Comparison of ENCODE assay signal across 8 cellular contexts in the genomic region with DNA sequence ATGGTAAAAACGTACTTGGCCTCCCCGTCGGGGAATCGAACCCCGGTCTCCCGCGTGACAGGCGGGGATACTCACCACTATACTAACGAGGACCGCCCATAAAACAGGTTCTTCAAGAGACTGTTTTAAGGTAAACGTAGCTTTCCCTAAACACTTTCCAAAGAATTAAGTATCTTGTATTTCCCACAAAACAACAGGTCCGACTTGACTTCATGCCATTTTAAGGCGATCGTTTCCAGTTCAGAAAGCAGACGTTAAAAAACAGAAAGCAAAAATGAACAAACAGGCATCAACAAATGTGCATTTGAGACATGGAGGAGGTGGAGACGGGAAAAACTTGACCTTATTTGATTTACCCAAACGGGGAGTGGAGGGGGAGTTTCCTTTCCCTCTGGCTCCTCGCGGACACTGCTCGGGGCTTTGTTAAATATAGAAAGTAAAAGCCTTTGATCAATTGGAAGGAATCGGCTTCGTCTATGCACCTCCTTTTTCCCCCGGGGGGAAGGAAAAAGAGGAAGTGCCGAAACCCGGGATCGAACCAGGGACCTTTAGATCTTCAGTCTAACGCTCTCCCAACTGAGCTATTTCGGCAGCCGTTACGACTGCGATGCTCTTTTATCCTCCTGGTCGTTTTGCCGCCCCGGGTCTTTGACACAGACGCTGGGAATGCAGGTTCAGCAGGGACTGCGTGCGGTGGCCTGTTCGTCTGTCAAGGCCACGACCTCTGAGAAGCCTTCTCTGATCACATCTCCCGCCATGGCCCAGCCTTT. TPM values are rescaled to one million over a fixed set of nuclear protein-coding genes. Genes with fewer than 3 reads are reported as not detected.
A peak's percentile ranks its signal among the peaks of the same experiment; 100 is the strongest.
DNase-seq lines count a peak whose midpoint lies in the region; ATAC-seq and TF ChIP-seq lines count a peak whose summit lies in the region.

No MANE protein-coding gene starts in this region.

- no peaks in the 10 kb centered on the region for H3K36me3 ChIP-seq in CD4-positive, alpha-beta memory T cell (ENCODE audit: insufficient read depth, low read length)
- H3K36me3 ChIP-seq in osteoblast (ENCODE audit: insufficient read depth, low read length), result no peaks in the 10 kb centered on the region
- H3K36me3 ChIP-seq in thyroid gland, result no peaks in the 10 kb centered on the region

- TF ChIP-seq CTCF in foreskin keratinocyte (conservative IDR thresholded peaks at IDR 0.05), result no peak
- TF ChIP-seq CTCF in osteoblast (IDR thresholded peaks at IDR 0.05; ENCODE audit: extremely low read depth, low read depth, low read length), result no peak
- no peak for TF ChIP-seq CTCF in thyroid gland (IDR thresholded peaks at IDR 0.05)

- CTCF ChIA-PET in CD4-positive, alpha-beta memory T cell (lab: Charles Lee; ENCODE audit: partially characterized antibody), result interaction anchor here (1.1 to 30.2 kb wide), 6 partner anchors 10 to 21 kb away, joined by 3 to 898 read pairs (median 16); partner anchors contain the start of gene UBC

- peak overlapping the region; percentile 99 for H3K4me2 ChIP-seq in osteoblast (ENCODE audit: insufficient read depth, low read length)

- peak overlapping the region; percentile 70 to 95 for H3K4me3 ChIP-seq in CD4-positive, alpha-beta memory T cell (ENCODE audit: low read length in 2 of 2)
- peak overlapping the region; percentile 96 for H3K4me3 ChIP-seq in osteoblast (ENCODE audit: insufficient read depth, low read length)
- H3K4me3 ChIP-seq in thyroid gland (replicated peaks in 1 of 3), result peak overlapping the region in 2 of 3 donors; percentile 4 to 51

- no peaks in the 10 kb centered on the region for H4K20me1 ChIP-seq in osteoblast (ENCODE audit: insufficient read depth, low read length)

- H3K79me2 ChIP-seq in osteoblast (ENCODE audit: insufficient read depth, low read length), result no peaks in the 10 kb centered on the region

- peaks cover 21% of the 10 kb centered on the region for H3K4me1 ChIP-seq in CD4-positive, alpha-beta memory T cell (ENCODE audit: insufficient read depth, low read length)
- H3K4me1 ChIP-seq in foreskin keratinocyte (peaks cover 19% of the 10 kb centered on the region), osteoblast (ENCODE audit: insufficient read depth, low read length) (peaks cover 12% of the 10 kb centered on the region), thyroid gland (peaks cover 0 to 13% of the 10 kb centered on the region in 2 donors)

- TF ChIP-seq POLR2A in thyroid gland (IDR thresholded peaks at IDR 0.05), result no peak

- H3K4me3 Mint-ChIP-seq in CD4-positive, alpha-beta memory T cell, result peak overlapping the region; percentile 88 to 97 (median 95)
- H3K4me3 Mint-ChIP-seq in activated T-helper 1 cell treated with anti-CD3 and anti-CD28 coated beads, Interleukin-12 subunit alpha, Interleukin-12 subunit beta, Interleukin-2, Interleukin-4 antibody, amounts not matched to agents 30 ng/mL and 10 ng/mL and 1 ng/mL, durations not matched to agents 14 hours and 24 hours and 36 hours, result peak overlapping the region; percentile 88

- ATAC-seq in GM21737 (IDR thresholded peaks at IDR 0.05; ENCODE audit: unreplicated experiment) (peak; percentile 62), foreskin keratinocyte (peak; percentile 49)

- no peaks in the 10 kb centered on the region for H3K9me3 ChIP-seq in CD4-positive, alpha-beta memory T cell (ENCODE audit: control insufficient read depth in 1 of 2, low read length in 2 of 2)
- H3K9me3 ChIP-seq in osteoblast (ENCODE audit: low read depth, low read length) (no peaks in the 10 kb centered on the region), thyroid gland (no peaks in the 10 kb centered on the region)

- H3K9me3 Mint-ChIP-seq in CD4-positive, alpha-beta memory T cell, result peaks cover 0 to 12% (median 1%) of the 10 kb centered on the region in 8 donors
- H3K9me3 Mint-ChIP-seq in activated T-helper 1 cell treated with anti-CD3 and anti-CD28 coated beads, Interleukin-12 subunit alpha, Interleukin-12 subunit beta, Interleukin-2, Interleukin-4 antibody, amounts not matched to agents 30 ng/mL and 10 ng/mL and 1 ng/mL, durations not matched to agents 14 hours and 24 hours and 36 hours, result no peaks in the 10 kb centered on the region

- POLR2A ChIA-PET in CD4-positive, alpha-beta memory T cell (lab: Charles Lee; ENCODE audit: partially characterized antibody), result interaction anchor here (1.0 to 4.0 kb wide), 6 partner anchors 8 to 66 kb away, joined by 3 to 233 read pairs (median 18); partner anchors contain the start of genes BRI3BP and UBC

- H3K27ac Mint-ChIP-seq in CD4-positive, alpha-beta memory T cell, result peak overlapping the region; percentile 91 to 100 (median 99)
- H3K27ac Mint-ChIP-seq in activated T-helper 1 cell treated with anti-CD3 and anti-CD28 coated beads, Interleukin-12 subunit alpha, Interleukin-12 subunit beta, Interleukin-2, Interleukin-4 antibody, amounts not matched to agents 30 ng/mL and 10 ng/mL and 1 ng/mL, durations not matched to agents 14 hours and 24 hours and 36 hours, result peak overlapping the region; percentile 98

- H3K36me3 Mint-ChIP-seq in CD4-positive, alpha-beta memory T cell, result peaks cover 0 to 12% of the 10 kb centered on the region in 2 donors
- peaks cover 6% of the 10 kb centered on the region for H3K36me3 Mint-ChIP-seq in activated T-helper 1 cell treated with anti-CD3 and anti-CD28 coated beads, Interleukin-12 subunit alpha, Interleukin-12 subunit beta, Interleukin-2, Interleukin-4 antibody, amounts not matched to agents 30 ng/mL and 10 ng/mL and 1 ng/mL, durations not matched to agents 14 hours and 24 hours and 36 hours (ENCODE audit: low read depth)

- peaks cover 18 to 44% (median 29%) of the 10 kb centered on the region in 4 donors for H3K4me1 Mint-ChIP-seq in CD4-positive, alpha-beta memory T cell
- peaks cover 42% of the 10 kb centered on the region for H3K4me1 Mint-ChIP-seq in activated T-helper 1 cell treated with anti-CD3 and anti-CD28 coated beads, Interleukin-12 subunit alpha, Interleukin-12 subunit beta, Interleukin-2, Interleukin-4 antibody, amounts not matched to agents 30 ng/mL and 10 ng/mL and 1 ng/mL, durations not matched to agents 14 hours and 24 hours and 36 hours (ENCODE audit: low read depth)

- H3K27me3 ChIP-seq in CD4-positive, alpha-beta memory T cell (ENCODE audit: insufficient read depth, low read length), result no peaks in the 10 kb centered on the region
- H3K27me3 ChIP-seq in foreskin keratinocyte, result no peaks in the 10 kb centered on the region
- H3K27me3 ChIP-seq in osteoblast (ENCODE audit: insufficient read depth, low read length), result no peaks in the 10 kb centered on the region
- no peaks in the 10 kb centered on the region for H3K27me3 ChIP-seq in thyroid gland

- peak; percentile 90 to 94 (median 92) for DNase-seq in CD4-positive, alpha-beta memory T cell
- DNase-seq in LoVo (ENCODE audit: low spot score) (peak; percentile 94), foreskin keratinocyte (peak; percentile 82 to 92), osteoblast (ENCODE audit: insufficient read length, low spot score, missing footprints) (peak; percentile 92), thyroid gland (peak; percentile 90 to 91), MV-4-11 (lab: John Stamatoyannopoulos, UW) (no peak)
- peak; percentile 88 for DNase-seq in activated T-helper 1 cell treated with anti-CD3 and anti-CD28 coated beads, Interleukin-12 subunit alpha, Interleukin-12 subunit beta, Interleukin-2, Interleukin-4 antibody, amounts not matched to agents 30 ng/mL and 10 ng/mL and 1 ng/mL, durations not matched to agents 14 hours and 24 hours and 36 hours (ENCODE audit: low spot score)

- intact Hi-C loops in CD4-positive, alpha-beta memory T cell (cut with micrococcal nuclease), result loop anchor here (1.0 kb wide), 2 partner anchors 10 to 12 kb away; no protein-coding TSS in a partner anchor
- intact Hi-C loops in activated T-helper 1 cell treated with anti-CD3 and anti-CD28 coated beads, Interleukin-12 subunit alpha, Interleukin-12 subunit beta, Interleukin-2, Interleukin-4 antibody, amounts not matched to agents 30 ng/mL and 10 ng/mL and 1 ng/mL, durations not matched to agents 14 hours and 24 hours and 36 hours (cut with micrococcal nuclease), result loop anchor here (1.0 to 10.0 kb wide), 5 partner anchors 10 to 473 kb away; partner anchors contain the start of gene DHX37
- intact Hi-C loops in thyroid gland (cut with DNase I), result no loop called here

- peak overlapping the region; percentile 82 for H2AFZ ChIP-seq in osteoblast (ENCODE audit: low read length)

- 0% methylated on average over 40 of the region's 40 CpGs for WGBS in thyroid gland, 2 donors

- peak overlapping the region; percentile 57 for H3K27ac ChIP-seq in CD4-positive, alpha-beta memory T cell (ENCODE audit: low read depth, low read length)
- H3K27ac ChIP-seq in foreskin keratinocyte (peak overlapping the region; percentile 88), osteoblast (ENCODE audit: low read depth, low read length) (peak overlapping the region; percentile 88), thyroid gland (peak overlapping the region; percentile 75 to 96 (median 95))

- H3K27me3 Mint-ChIP-seq in CD4-positive, alpha-beta memory T cell, result peaks cover 4 to 9% of the 10 kb centered on the region in 2 donors
- H3K27me3 Mint-ChIP-seq in activated T-helper 1 cell treated with anti-CD3 and anti-CD28 coated beads, Interleukin-12 subunit alpha, Interleukin-12 subunit beta, Interleukin-2, Interleukin-4 antibody, amounts not matched to agents 30 ng/mL and 10 ng/mL and 1 ng/mL, durations not matched to agents 14 hours and 24 hours and 36 hours (ENCODE audit: insufficient read depth), result peaks cover 9% of the 10 kb centered on the region

RNA-seq across cellular contexts. Expression of gene UBC, which starts 13.1 kb away (rescaled TPM):
- total RNA-seq in CD4-positive, alpha-beta memory T cell, result 100 to 1,000 TPM; 858 to 878 TPM
- polyA plus RNA-seq in CD4-positive, alpha-beta memory T cell, result 1,000 to 10,000 TPM in 1 of 2 donors, 100 to 1,000 TPM in 1; 853 to 1,668 TPM
- total RNA-seq in activated T-helper 1 cell treated with anti-CD3 and anti-CD28 coated beads, Interleukin-12 subunit alpha, Interleukin-12 subunit beta, Interleukin-2, Interleukin-4 antibody, amounts not matched to agents 30 ng/mL and 10 ng/mL and 1 ng/mL, durations not matched to agents 14 hours and 24 hours and 36 hours, result 883 and 899 TPM in 2 replicates
- total RNA-seq in foreskin keratinocyte (1,251 and 1,486 TPM in 2 replicates), osteoblast (1,904 and 1,975 TPM in 2 replicates), thyroid gland (1,000 to 10,000 TPM in 2 of 4 donors, 100 to 1,000 TPM in 2; 907 to 1,424 (median 1,000) TPM)
- 1,048 and 1,182 TPM in 2 replicates for polyA plus RNA-seq in foreskin keratinocyte

Comparison
In these comparisons a context has a peak if more than half of its experiments do, and no peak if none do; other contexts are left out.
1. H3K4me3 ChIP-seq: peak in every context shown above with its lines; median percentile 96 in osteoblast; 82 in CD4-positive, alpha-beta memory T cell; 28 in thyroid gland.